1 cellular context compared by ENCODE assay signal in the genomic region with DNA sequence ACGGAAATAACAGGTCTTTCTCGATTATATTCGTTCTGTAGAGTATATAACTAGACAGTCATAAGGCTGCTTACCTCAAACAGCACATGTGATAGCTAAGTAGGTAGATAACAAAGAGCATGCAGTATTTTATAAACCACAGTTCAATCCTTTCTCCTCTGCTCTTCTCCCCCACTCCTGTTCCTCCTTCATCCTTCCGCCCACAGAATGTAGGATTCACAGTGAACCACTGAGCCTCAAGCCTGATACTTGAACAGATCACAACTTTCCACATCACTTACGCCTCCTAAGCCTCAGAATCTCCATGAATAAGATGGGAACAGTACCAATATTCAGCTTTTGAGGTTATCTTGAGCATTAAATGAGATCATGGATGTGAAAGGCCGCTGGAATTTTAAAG.
TF ChIP-seq lines count a peak whose summit lies in the region.

No MANE protein-coding gene starts in this region.

TF ChIP-seq in IMR-90, 13 proteins besides CTCF, POLR2A, EP300 and RAD21:
- TF ChIP-seq ELK1 (IDR thresholded peaks at IDR 0.05; ENCODE audit: borderline replicate concordance, low read depth, low read length) (no peak), FOS (IDR thresholded peaks at IDR 0.05; ENCODE audit: low read depth, low read length) (no peak), RCOR1 (IDR thresholded peaks at IDR 0.05; ENCODE audit: insufficient replicate concordance, low read length) (no peak), NFE2L2 (IDR thresholded peaks at IDR 0.05; ENCODE audit: low read depth, low read length) (no peak), CEBPB (IDR thresholded peaks at IDR 0.05; ENCODE audit: low read depth, low read length) (no peak), MAZ (IDR thresholded peaks at IDR 0.05; ENCODE audit: borderline replicate concordance, low read depth, low read length) (no peak), CHD1 (IDR thresholded peaks at IDR 0.05; ENCODE audit: low read depth, low read length) (no peak), MXI1 (IDR thresholded peaks at IDR 0.05; ENCODE audit: borderline replicate concordance, low read depth, low read length) (no peak), BHLHE40 (IDR thresholded peaks at IDR 0.05; ENCODE audit: low read depth, low read length) (no peak), RFX5 (IDR thresholded peaks at IDR 0.05; ENCODE audit: low read depth, low read length) (no peak), MAFK (IDR thresholded peaks at IDR 0.05; ENCODE audit: low read depth, low read length) (no peak), SMC3 (IDR thresholded peaks at IDR 0.05; ENCODE audit: low read depth, low read length) (no peak)
- TF ChIP-seq, protein P1, sequence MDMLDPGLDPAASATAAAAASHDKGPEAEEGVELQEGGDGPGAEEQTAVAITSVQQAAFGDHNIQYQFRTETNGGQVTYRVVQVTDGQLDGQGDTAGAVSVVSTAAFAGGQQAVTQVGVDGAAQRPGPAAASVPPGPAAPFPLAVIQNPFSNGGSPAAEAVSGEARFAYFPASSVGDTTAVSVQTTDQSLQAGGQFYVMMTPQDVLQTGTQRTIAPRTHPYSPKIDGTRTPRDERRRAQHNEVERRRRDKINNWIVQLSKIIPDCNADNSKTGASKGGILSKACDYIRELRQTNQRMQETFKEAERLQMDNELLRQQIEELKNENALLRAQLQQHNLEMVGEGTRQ (IDR thresholded peaks at IDR 0.05; ENCODE audit: low read depth, low read length) = no peak
